In the genomic region with DNA sequence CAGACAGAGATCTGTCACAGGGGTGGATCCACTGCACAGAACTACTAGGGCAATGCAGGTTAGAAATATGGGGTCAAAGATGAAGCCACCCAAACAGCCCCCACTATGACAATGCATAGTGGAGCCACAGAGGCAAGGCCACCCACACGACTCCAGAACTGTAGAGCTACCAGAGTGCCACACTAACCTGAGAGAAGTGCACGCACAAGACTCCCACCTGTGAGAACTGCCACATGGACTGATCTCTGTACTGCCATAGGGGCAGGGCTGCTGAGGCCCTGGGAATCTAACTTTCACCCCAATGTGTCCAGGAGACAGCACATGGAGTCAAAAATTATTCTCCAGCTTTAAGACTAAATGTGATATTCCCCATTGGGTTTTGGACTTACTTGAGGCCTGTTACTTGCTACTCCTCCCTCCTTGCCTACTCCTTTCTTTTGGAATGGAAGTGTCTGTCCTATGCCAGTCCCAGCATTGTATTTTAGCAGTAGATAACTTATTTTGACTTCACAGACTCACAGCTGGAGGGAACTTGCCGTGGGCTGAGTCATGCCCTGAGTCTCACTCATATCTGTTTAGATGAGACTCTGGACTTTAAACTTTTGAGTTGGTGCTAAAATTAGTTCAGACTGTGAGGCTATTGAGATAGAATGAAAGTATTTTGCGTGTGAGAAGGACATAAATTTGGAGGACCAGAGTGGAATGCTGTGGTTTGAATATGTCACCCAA, we compare ENCODE assay signal across 1 cellular context.
A peak's percentile ranks its signal among the peaks of the same experiment; 100 is the strongest.
TF ChIP-seq lines count a peak whose summit lies in the region.

No MANE protein-coding gene starts in this region.

TF ChIP-seq in K562, 482 proteins besides CTCF, POLR2A, EP300 and RAD21 (continued from another document and continues in another):
- TF ChIP-seq RBFOX2 (IDR thresholded peaks at IDR 0.05; ENCODE audit: low read depth, low read length), result 0 out of 2 replicates have a peak, but pooled peaks have one; percentile 16
- no peak for TF ChIP-seq ZNF696 (CRISPR knock-in tag; conservative IDR thresholded peaks at IDR 0.05)
- TF ChIP-seq, protein P1, sequence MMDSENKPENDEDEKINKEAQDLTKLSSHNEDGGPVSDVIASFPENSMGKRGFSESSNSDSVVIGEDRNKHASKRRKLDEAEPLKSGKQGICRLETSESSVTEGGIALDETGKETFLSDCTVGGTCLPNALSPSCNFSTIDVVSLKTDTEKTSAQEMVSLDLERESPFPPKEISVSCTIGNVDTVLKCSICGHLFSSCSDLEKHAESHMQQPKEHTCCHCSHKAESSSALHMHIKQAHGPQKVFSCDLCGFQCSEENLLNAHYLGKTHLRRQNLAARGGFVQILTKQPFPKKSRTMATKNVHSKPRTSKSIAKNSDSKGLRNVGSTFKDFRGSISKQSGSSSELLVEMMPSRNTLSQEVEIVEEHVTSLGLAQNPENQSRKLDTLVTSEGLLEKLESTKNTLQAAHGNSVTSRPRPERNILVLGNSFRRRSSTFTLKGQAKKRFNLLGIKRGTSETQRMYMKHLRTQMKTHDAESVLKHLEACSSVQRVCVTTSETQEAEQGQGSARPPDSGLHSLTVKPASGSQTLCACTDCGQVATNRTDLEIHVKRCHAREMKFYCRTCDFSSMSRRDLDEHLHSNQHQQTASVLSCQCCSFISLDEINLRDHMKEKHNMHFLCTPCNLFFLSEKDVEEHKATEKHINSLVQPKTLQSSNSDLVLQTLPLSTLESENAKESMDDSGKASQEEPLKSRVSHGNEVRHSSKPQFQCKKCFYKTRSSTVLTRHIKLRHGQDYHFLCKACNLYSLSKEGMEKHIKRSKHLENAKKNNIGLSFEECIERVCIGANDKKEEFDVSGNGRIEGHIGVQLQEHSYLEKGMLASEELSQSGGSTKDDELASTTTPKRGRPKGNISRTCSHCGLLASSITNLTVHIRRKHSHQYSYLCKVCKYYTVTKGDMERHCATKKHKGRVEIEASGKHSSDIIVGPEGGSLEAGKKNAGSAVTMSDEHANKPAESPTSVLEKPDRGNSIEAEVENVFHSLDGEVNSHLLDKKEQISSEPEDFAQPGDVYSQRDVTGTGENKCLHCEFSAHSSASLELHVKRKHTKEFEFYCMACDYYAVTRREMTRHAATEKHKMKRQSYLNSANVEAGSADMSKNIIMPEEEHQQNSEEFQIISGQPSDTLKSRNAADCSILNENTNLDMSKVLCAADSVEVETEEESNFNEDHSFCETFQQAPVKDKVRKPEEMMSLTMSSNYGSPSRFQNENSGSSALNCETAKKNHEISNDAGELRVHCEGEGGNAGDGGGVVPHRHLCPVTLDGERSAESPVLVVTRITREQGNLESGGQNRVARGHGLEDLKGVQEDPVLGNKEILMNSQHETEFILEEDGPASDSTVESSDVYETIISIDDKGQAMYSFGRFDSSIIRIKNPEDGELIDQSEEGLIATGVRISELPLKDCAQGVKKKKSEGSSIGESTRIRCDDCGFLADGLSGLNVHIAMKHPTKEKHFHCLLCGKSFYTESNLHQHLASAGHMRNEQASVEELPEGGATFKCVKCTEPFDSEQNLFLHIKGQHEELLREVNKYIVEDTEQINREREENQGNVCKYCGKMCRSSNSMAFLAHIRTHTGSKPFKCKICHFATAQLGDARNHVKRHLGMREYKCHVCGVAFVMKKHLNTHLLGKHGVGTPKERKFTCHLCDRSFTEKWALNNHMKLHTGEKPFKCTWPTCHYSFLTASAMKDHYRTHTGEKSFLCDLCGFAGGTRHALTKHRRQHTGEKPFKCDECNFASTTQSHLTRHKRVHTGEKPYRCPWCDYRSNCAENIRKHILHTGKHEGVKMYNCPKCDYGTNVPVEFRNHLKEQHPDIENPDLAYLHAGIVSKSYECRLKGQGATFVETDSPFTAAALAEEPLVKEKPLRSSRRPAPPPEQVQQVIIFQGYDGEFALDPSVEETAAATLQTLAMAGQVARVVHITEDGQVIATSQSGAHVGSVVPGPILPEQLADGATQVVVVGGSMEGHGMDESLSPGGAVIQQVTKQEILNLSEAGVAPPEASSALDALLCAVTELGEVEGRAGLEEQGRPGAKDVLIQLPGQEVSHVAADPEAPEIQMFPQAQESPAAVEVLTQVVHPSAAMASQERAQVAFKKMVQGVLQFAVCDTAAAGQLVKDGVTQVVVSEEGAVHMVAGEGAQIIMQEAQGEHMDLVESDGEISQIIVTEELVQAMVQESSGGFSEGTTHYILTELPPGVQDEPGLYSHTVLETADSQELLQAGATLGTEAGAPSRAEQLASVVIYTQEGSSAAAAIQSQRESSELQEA (IDR thresholded peaks at IDR 0.05; ENCODE audit: low read depth), result no peak
- TF ChIP-seq KLF13 (tag; IDR thresholded peaks at IDR 0.05; ENCODE audit: borderline replicate concordance, low read depth), result no peak
- no peak for TF ChIP-seq ZNF3 (CRISPR knock-in tag; IDR thresholded peaks at IDR 0.05)
- TF ChIP-seq TEAD1 (CRISPR knock-in tag; IDR thresholded peaks at IDR 0.05), result no peak
- 0 out of 2 replicates have a peak, but pooled peaks have one; percentile 44 for TF ChIP-seq MBD2 (IDR thresholded peaks at IDR 0.05; ENCODE audit: borderline replicate concordance, low read depth)
- no peak for TF ChIP-seq RBM39 (optimal IDR thresholded peaks at IDR 0.05; ENCODE audit: low read depth, low read length)
- TF ChIP-seq POLR2AphosphoS5 (IDR thresholded peaks at IDR 0.05; ENCODE audit: control insufficient read depth, insufficient read depth, low read depth, low read length), result peak; percentile 73; the same call in 1 of the 2 replicates
- no peak for TF ChIP-seq ZNF282 (CRISPR knock-in tag; IDR thresholded peaks at IDR 0.05)
- peak; percentile 76; the same call in 1 of the 2 replicates for TF ChIP-seq ZNF766 (CRISPR knock-in tag; conservative IDR thresholded peaks at IDR 0.05)
- peak; percentile 82 for TF ChIP-seq SMAD4 (CRISPR knock-in tag; conservative IDR thresholded peaks at IDR 0.05)
- TF ChIP-seq MYC (IDR thresholded peaks at IDR 0.05; ENCODE audit: low read depth, low read length), result peak; percentile 35; the same call in 1 of the 2 replicates
- TF ChIP-seq MYC (CRISPR knock-in tag; IDR thresholded peaks at IDR 0.05; ENCODE audit: borderline replicate concordance, low read depth), result no peak
- TF ChIP-seq PHF20 (IDR thresholded peaks at IDR 0.05; ENCODE audit: partially characterized antibody), result no peak
- no peak for TF ChIP-seq BMI1 (IDR thresholded peaks at IDR 0.05; ENCODE audit: low read length)
- no peak for TF ChIP-seq POLR2G (IDR thresholded peaks at IDR 0.05; ENCODE audit: low read depth, low read length)
- TF ChIP-seq E4F1 (CRISPR knock-in tag; IDR thresholded peaks at IDR 0.05; ENCODE audit: borderline replicate concordance), result no peak
- TF ChIP-seq ZNF75A (CRISPR knock-in tag; IDR thresholded peaks at IDR 0.05), result no peak
- peak; percentile 40 for TF ChIP-seq NFIC (IDR thresholded peaks at IDR 0.05)
- no peak for TF ChIP-seq NBN (IDR thresholded peaks at IDR 0.05; ENCODE audit: low read depth)
- TF ChIP-seq IRF1 (CRISPR knock-in tag; IDR thresholded peaks at IDR 0.05; ENCODE audit: borderline replicate concordance), result no peak
- no peak for TF ChIP-seq ETS1 (conservative IDR thresholded peaks at IDR 0.05; ENCODE audit: control insufficient read depth, low read depth, low read length)
- no peak for TF ChIP-seq DIDO1 (tag; IDR thresholded peaks at IDR 0.05; ENCODE audit: low read depth)
- no peak for TF ChIP-seq CTBP1 (IDR thresholded peaks at IDR 0.05; ENCODE audit: borderline replicate concordance)
- no peak for TF ChIP-seq PTTG1 (tag; IDR thresholded peaks at IDR 0.05; ENCODE audit: low read depth)
- TF ChIP-seq CBX2 (IDR thresholded peaks at IDR 0.05; ENCODE audit: insufficient read depth, low read length, poor library complexity, severe bottlenecking), result no peak
- TF ChIP-seq, protein P2, sequence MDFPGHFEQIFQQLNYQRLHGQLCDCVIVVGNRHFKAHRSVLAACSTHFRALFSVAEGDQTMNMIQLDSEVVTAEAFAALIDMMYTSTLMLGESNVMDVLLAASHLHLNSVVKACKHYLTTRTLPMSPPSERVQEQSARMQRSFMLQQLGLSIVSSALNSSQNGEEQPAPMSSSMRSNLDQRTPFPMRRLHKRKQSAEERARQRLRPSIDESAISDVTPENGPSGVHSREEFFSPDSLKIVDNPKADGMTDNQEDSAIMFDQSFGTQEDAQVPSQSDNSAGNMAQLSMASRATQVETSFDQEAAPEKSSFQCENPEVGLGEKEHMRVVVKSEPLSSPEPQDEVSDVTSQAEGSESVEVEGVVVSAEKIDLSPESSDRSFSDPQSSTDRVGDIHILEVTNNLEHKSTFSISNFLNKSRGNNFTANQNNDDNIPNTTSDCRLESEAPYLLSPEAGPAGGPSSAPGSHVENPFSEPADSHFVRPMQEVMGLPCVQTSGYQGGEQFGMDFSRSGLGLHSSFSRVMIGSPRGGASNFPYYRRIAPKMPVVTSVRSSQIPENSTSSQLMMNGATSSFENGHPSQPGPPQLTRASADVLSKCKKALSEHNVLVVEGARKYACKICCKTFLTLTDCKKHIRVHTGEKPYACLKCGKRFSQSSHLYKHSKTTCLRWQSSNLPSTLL (IDR thresholded peaks at IDR 0.05), result no peak
- TF ChIP-seq TAF7 (tag; IDR thresholded peaks at IDR 0.05), result 0 out of 2 replicates have a peak, but pooled peaks have one; percentile 4
- TF ChIP-seq ZNF41 (CRISPR knock-in tag; conservative IDR thresholded peaks at IDR 0.05), result no peak
- peak; percentile 49; the same call in 1 of the 2 replicates for TF ChIP-seq MYNN (IDR thresholded peaks at IDR 0.05)
- no peak for TF ChIP-seq MYNN (CRISPR knock-in tag; IDR thresholded peaks at IDR 0.05)
- TF ChIP-seq SMAD2 (IDR thresholded peaks at IDR 0.05; ENCODE audit: low read depth, low read length), result no peak
- TF ChIP-seq TCF7 (IDR thresholded peaks at IDR 0.05; ENCODE audit: borderline replicate concordance), result no peak
- peak; percentile 30; the same call in 1 of the 2 replicates for TF ChIP-seq TOE1 (IDR thresholded peaks at IDR 0.05; ENCODE audit: borderline replicate concordance)
- no peak for TF ChIP-seq TOE1 (CRISPR knock-in tag; IDR thresholded peaks at IDR 0.05; ENCODE audit: borderline replicate concordance, low read depth)
- TF ChIP-seq SNRNP70 (optimal IDR thresholded peaks at IDR 0.05; ENCODE audit: low read depth, low read length), result no peak
- no peak for TF ChIP-seq LARP7 (IDR thresholded peaks at IDR 0.05)
- TF ChIP-seq GABPB2 (CRISPR knock-in tag; conservative IDR thresholded peaks at IDR 0.05), result no peak
- TF ChIP-seq TEAD4 (IDR thresholded peaks at IDR 0.05; ENCODE audit: low read length), result peak; percentile 83
- TF ChIP-seq TEAD4 (CRISPR knock-in tag; IDR thresholded peaks at IDR 0.05; ENCODE audit: borderline replicate concordance), result no peak
- TF ChIP-seq CREBBP (IDR thresholded peaks at IDR 0.05; ENCODE audit: low read depth, low read length), result no peak
- TF ChIP-seq MAFG (tag; conservative IDR thresholded peaks at IDR 0.05), result peak; percentile 67
- TF ChIP-seq ZBTB9 (CRISPR knock-in tag; IDR thresholded peaks at IDR 0.05), result no peak
- no peak for TF ChIP-seq NFE2L1 (tag; IDR thresholded peaks at IDR 0.05; ENCODE audit: borderline replicate concordance, low read depth)
- no peak for TF ChIP-seq TEAD2 (tag; IDR thresholded peaks at IDR 0.05)
- TF ChIP-seq HDAC2 (IDR thresholded peaks at IDR 0.05), result no peak
- no peak for TF ChIP-seq FIP1L1 (IDR thresholded peaks at IDR 0.05; ENCODE audit: low read depth, low read length, poor library complexity, severe bottlenecking)
- TF ChIP-seq KLF6 (CRISPR knock-in tag; IDR thresholded peaks at IDR 0.05; ENCODE audit: borderline replicate concordance), result no peak
- TF ChIP-seq TCF7L2 (IDR thresholded peaks at IDR 0.05; ENCODE audit: low read depth, low read length), result peak; percentile 40; the same call in 1 of the 2 replicates
- peak; percentile 76 for TF ChIP-seq DACH1 (IDR thresholded peaks at IDR 0.05; ENCODE audit: partially characterized antibody)
- TF ChIP-seq GTF2A2 (tag; IDR thresholded peaks at IDR 0.05), result no peak
